In the genomic region with DNA sequence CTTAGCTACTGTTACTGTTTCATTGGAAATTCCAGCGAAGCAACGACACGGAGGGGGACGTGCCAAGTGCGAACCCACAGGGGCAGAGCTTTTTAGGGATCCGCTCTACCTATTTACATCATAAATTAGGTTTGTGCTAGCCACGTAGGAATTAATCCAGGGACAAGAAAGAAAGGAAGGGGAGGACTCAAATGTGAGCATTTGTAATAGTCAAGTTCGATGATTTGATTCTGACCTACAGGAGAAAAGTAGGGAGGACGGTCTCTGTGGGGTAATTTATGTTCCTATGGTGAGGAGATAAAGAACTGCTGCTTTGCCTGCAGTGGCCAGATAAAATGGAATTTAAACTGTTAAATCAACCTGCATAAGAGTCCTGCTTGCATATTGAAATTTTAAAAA, we compare ENCODE assay signal across 8 cellular contexts. TPM values are rescaled to one million over a fixed set of nuclear protein-coding genes. Genes with fewer than 3 reads are reported as not detected.
A peak's percentile ranks its signal among the peaks of the same experiment; 100 is the strongest.
DNase-seq lines count a peak whose midpoint lies in the region; ATAC-seq and TF ChIP-seq lines count a peak whose summit lies in the region.

No MANE protein-coding gene starts in this region.

- no peak for TF ChIP-seq EP300 in suprapubic skin (IDR thresholded peaks at IDR 0.05)

- no peaks in the 10 kb centered on the region for H3K4me1 ChIP-seq in suprapubic skin

- H3K36me3 Mint-ChIP-seq in activated CD4-positive, alpha-beta T cell treated with anti-CD3 and anti-CD28 coated beads for 36 hours (ENCODE audit: low read depth) = peaks cover 27% of the 10 kb centered on the region
- peaks cover 21 to 25% of the 10 kb centered on the region in 2 donors for H3K36me3 Mint-ChIP-seq in activated naive CD4-positive, alpha-beta T cell treated with anti-CD3 and anti-CD28 coated beads, Interleukin-2, amount 50 U/mL, for 72 hours
- H3K36me3 Mint-ChIP-seq in immature natural killer cell = no peaks in the 10 kb centered on the region

- peak overlapping the region; percentile 72 for H3K27ac ChIP-seq in suprapubic skin

- DNase-seq in activated CD4-positive, alpha-beta T cell treated with anti-CD3 and anti-CD28 coated beads for 36 hours = no peak
- DNase-seq in activated CD4-positive, alpha-beta T cell treated with anti-CD3 and anti-CD28 coated beads, Interleukin-2, amount 50 U/mL, for 1 hour = no peak
- no peak for DNase-seq in activated naive CD4-positive, alpha-beta T cell treated with anti-CD3 and anti-CD28 coated beads, Interleukin-2, amount 50 U/mL, for 72 hours (ENCODE audit: low spot score in 2 of 2)
- DNase-seq in immature natural killer cell (no peak), suprapubic skin (ENCODE audit: low spot score in 2 of 2) (no peak), left lobe of liver (ENCODE audit: low spot score) (no peak)

- TF ChIP-seq CTCF in suprapubic skin (IDR thresholded peaks at IDR 0.05) = no peak

- intact Hi-C loops in activated CD4-positive, alpha-beta T cell treated with anti-CD3 and anti-CD28 coated beads for 36 hours (cut with DNase I, micrococcal nuclease) = loop anchor here (5.0 to 10.0 kb wide), 8 partner anchors 90 to 1343 kb away; a partner anchor contains a TSS

- POLR2A ChIA-PET in activated CD4-positive, alpha-beta T cell treated with anti-CD3 and anti-CD28 coated beads for 36 hours (lab: Charles Lee) = no interaction called here

- no peaks in the 10 kb centered on the region for H3K27me3 Mint-ChIP-seq in activated CD4-positive, alpha-beta T cell treated with anti-CD3 and anti-CD28 coated beads for 36 hours
- H3K27me3 Mint-ChIP-seq in immature natural killer cell (ENCODE audit: low read depth in 3 of 3) = peaks cover 7 to 17% (median 10%) of the 10 kb centered on the region in 3 donors

- peaks cover 43% of the 10 kb centered on the region for H3K4me1 Mint-ChIP-seq in activated CD4-positive, alpha-beta T cell treated with anti-CD3 and anti-CD28 coated beads for 36 hours
- H3K4me1 Mint-ChIP-seq in immature natural killer cell = peaks cover 21 to 38% of the 10 kb centered on the region in 2 donors

- no peaks in the 10 kb centered on the region for H3K36me3 ChIP-seq in suprapubic skin

- 41% methylated on average over 9 of the region's 9 CpGs for WGBS in suprapubic skin

- ATAC-seq in activated CD4-positive, alpha-beta T cell treated with anti-CD3 and anti-CD28 coated beads for 36 hours = no peak
- ATAC-seq in activated naive CD4-positive, alpha-beta T cell treated with anti-CD3 and anti-CD28 coated beads, Interleukin-2, amount 50 U/mL, for 72 hours = no peak
- no peak for ATAC-seq in GM18502 (IDR thresholded peaks at IDR 0.05; ENCODE audit: poor library complexity, unreplicated experiment)
- no peak for ATAC-seq in left lobe of liver
- no peak for ATAC-seq in GM19452 (IDR thresholded peaks at IDR 0.05; ENCODE audit: unreplicated experiment)

- H3K4me3 Mint-ChIP-seq in activated CD4-positive, alpha-beta T cell treated with anti-CD3 and anti-CD28 coated beads for 36 hours = peak overlapping the region; percentile 99
- H3K4me3 Mint-ChIP-seq in immature natural killer cell = peak overlapping the region; percentile 89 to 100 (median 97)

- CTCF ChIA-PET in activated CD4-positive, alpha-beta T cell treated with anti-CD3 and anti-CD28 coated beads for 36 hours (lab: Charles Lee) = interaction anchor here (1.5 kb wide), 2 partner anchors 10 to 18 kb away, joined by 3 to 6 read pairs; no protein-coding TSS in a partner anchor

- H3K9me3 Mint-ChIP-seq in activated CD4-positive, alpha-beta T cell treated with anti-CD3 and anti-CD28 coated beads for 36 hours (ENCODE audit: low read depth) = no peaks in the 10 kb centered on the region
- no peaks in the 10 kb centered on the region for H3K9me3 Mint-ChIP-seq in activated naive CD4-positive, alpha-beta T cell treated with anti-CD3 and anti-CD28 coated beads, Interleukin-2, amount 50 U/mL, for 72 hours
- no peaks in the 10 kb centered on the region for H3K9me3 Mint-ChIP-seq in immature natural killer cell

- H3K4me3 ChIP-seq in suprapubic skin = peak overlapping the region; percentile 75

- H3K27me3 ChIP-seq in suprapubic skin = no peaks in the 10 kb centered on the region

- no peaks in the 10 kb centered on the region for H3K9me3 ChIP-seq in suprapubic skin

- no peak for TF ChIP-seq POLR2A in suprapubic skin (IDR thresholded peaks at IDR 0.05)

- H3K27ac Mint-ChIP-seq in activated CD4-positive, alpha-beta T cell treated with anti-CD3 and anti-CD28 coated beads for 36 hours = peak overlapping the region; percentile 90
- H3K27ac Mint-ChIP-seq in activated naive CD4-positive, alpha-beta T cell treated with anti-CD3 and anti-CD28 coated beads, Interleukin-2, amount 50 U/mL, for 72 hours = peak overlapping the region; percentile 96 to 97
- peak overlapping the region; percentile 86 to 98 (median 96) for H3K27ac Mint-ChIP-seq in immature natural killer cell

RNA-seq across cellular contexts. Expression of a gene that starts 1.7 kb away (rescaled TPM):
- total RNA-seq in activated CD4-positive, alpha-beta T cell treated with anti-CD3 and anti-CD28 coated beads for 36 hours = 10 to 100 TPM; 24.1 to 26.0 TPM
- 10 to 100 TPM; 26.0 to 30.3 TPM for total RNA-seq in activated naive CD4-positive, alpha-beta T cell treated with anti-CD3 and anti-CD28 coated beads, Interleukin-2, amount 50 U/mL, for 72 hours
- 1 to 10 TPM; 3.2 to 5.7 (median 3.8) TPM for polyA plus RNA-seq in immature natural killer cell
- total RNA-seq in suprapubic skin (10 to 100 TPM in 2 of 4 donors, 1 to 10 TPM in 2; 9.2 to 28.8 (median 12.6) TPM), left lobe of liver (0.98 TPM)
